36 cellular contexts compared by ENCODE assay signal in genomic region chr20:37602634-37603033, GRCh38.
"Had no signal": no experiment of that assay in that cellular context is flagged by ENCODE, and none has a peak within 500 bp of the region (broad histone marks: within the 10 kb centered on the region; RNA-seq: fewer than 3 reads in every experiment).

No MANE protein-coding gene starts in this region.

- H3K36me3 Mint-ChIP-seq: activated CD8-positive, alpha-beta memory T cell treated with anti-CD3 and anti-CD28 coated beads, Interleukin-2, amount 10 ng/mL, durations not matched to agents 7 days and 5 days; activated naive CD4-positive, alpha-beta T cell treated with anti-CD3 and anti-CD28 coated beads, Interleukin-2, amount 50 U/mL, for 24 hours; activated naive CD8-positive, alpha-beta T cell treated with anti-CD3 and anti-CD28 coated beads, Interleukin-2, amount 10 ng/mL, durations not matched to agents 7 days and 5 days; WTC11 had no signal

- DNase-seq: activated CD4-positive, alpha-beta T cell treated with anti-CD3 and anti-CD28 coated beads for 1 hour; activated CD4-positive, alpha-beta T cell treated with anti-CD3 and anti-CD28 coated beads for 4 hours; activated CD4-positive, alpha-beta T cell treated with anti-CD3 and anti-CD28 coated beads, Interleukin-2, amount 50 U/mL, for 1 hour; activated CD4-positive, alpha-beta T cell treated with anti-CD3 and anti-CD28 coated beads, Interleukin-2, amount 50 U/mL, for 48 hours; activated CD8-positive, alpha-beta memory T cell treated with anti-CD3 and anti-CD28 coated beads, Interleukin-2, amount 10 ng/mL, durations not matched to agents 7 days and 5 days; activated CD8-positive, alpha-beta memory T cell treated with anti-CD3 and anti-CD28 coated beads, Interleukin-2, amount 50 U/mL, for 4 hours; activated CD8-positive, alpha-beta T cell treated with anti-CD3 and anti-CD28 coated beads, Interleukin-2, amount 10 ng/mL, durations not matched to agents 7 days and 5 days; activated effector memory CD4-positive, alpha-beta T cell treated with anti-CD3 and anti-CD28 coated beads, Interleukin-2, amount 50 U/mL, for 16 hours; activated naive CD4-positive, alpha-beta T cell treated with anti-CD3 and anti-CD28 coated beads for 36 hours; activated naive CD8-positive, alpha-beta T cell treated with anti-CD3 and anti-CD28 coated beads, Interleukin-2, amount 10 ng/mL, durations not matched to agents 7 days and 5 days; activated T-cell treated with anti-CD3 and anti-CD28 coated beads, Interleukin-2, amount 50 U/mL, for 1 hour; activated T-cell treated with anti-CD3 and anti-CD28 coated beads, Interleukin-2, amount 50 U/mL, for 48 hours; amniotic stem cell; anterior cingulate cortex; brain microvascular endothelial cell; cortex of kidney; dermis blood vessel endothelial cell; effector CD4-positive, alpha-beta T cell; effector memory CD8-positive, alpha-beta T cell; erythroblast; foreskin keratinocyte; gastrocnemius medialis; glutamatergic neuron; heart left ventricle; hypothalamus; T-helper 2 cell had no signal

- H3K27ac Mint-ChIP-seq: activated CD8-positive, alpha-beta memory T cell treated with anti-CD3 and anti-CD28 coated beads, Interleukin-2, amount 10 ng/mL, durations not matched to agents 7 days and 5 days; activated CD8-positive, alpha-beta T cell treated with anti-CD3 and anti-CD28 coated beads, Interleukin-2, amount 10 ng/mL, durations not matched to agents 7 days and 5 days; activated naive CD4-positive, alpha-beta T cell treated with anti-CD3 and anti-CD28 coated beads for 36 hours; activated naive CD4-positive, alpha-beta T cell treated with anti-CD3 and anti-CD28 coated beads, Interleukin-2, amount 50 U/mL, for 24 hours; activated naive CD8-positive, alpha-beta T cell treated with anti-CD3 and anti-CD28 coated beads, Interleukin-2, amount 10 ng/mL, durations not matched to agents 7 days and 5 days; activated T-helper 2 cell treated with anti-CD3 and anti-CD28 coated beads, Interferon-gamma antibody, Interleukin-2, Interleukin-4, amounts not matched to agents 10 μg/mL and 5 μg/mL and 100 μg/mL, durations not matched to agents 14 hours and 24 hours and 36 hours; effector memory CD8-positive, alpha-beta T cell; WTC11 had no signal

- H3K4me1 ChIP-seq: foreskin keratinocyte, gastrocnemius medialis had no signal

- H3K27ac ChIP-seq: brain microvascular endothelial cell, esophagus muscularis mucosa, foreskin keratinocyte, gastrocnemius medialis, heart left ventricle, VCaP had no signal

- H3K4me3 ChIP-seq: esophagus muscularis mucosa, gastrocnemius medialis, heart left ventricle had no signal

- H3K36me3 ChIP-seq: brain microvascular endothelial cell, esophagus muscularis mucosa, gastrocnemius medialis, heart left ventricle had no signal

- H3K9me3 ChIP-seq: esophagus muscularis mucosa, gastrocnemius medialis, heart left ventricle had no signal

- ATAC-seq: activated CD8-positive, alpha-beta memory T cell treated with anti-CD3 and anti-CD28 coated beads, Interleukin-2, amount 10 ng/mL, durations not matched to agents 7 days and 5 days; activated CD8-positive, alpha-beta T cell treated with anti-CD3 and anti-CD28 coated beads, Interleukin-2, amount 10 ng/mL, durations not matched to agents 7 days and 5 days; effector memory CD8-positive, alpha-beta T cell; foreskin keratinocyte; gastrocnemius medialis; heart left ventricle; WTC11 had no signal

- H3K9me3 Mint-ChIP-seq: activated naive CD4-positive, alpha-beta T cell treated with anti-CD3 and anti-CD28 coated beads, Interleukin-2, amount 50 U/mL, for 24 hours; activated naive CD8-positive, alpha-beta T cell treated with anti-CD3 and anti-CD28 coated beads, Interleukin-2, amount 10 ng/mL, durations not matched to agents 7 days and 5 days; activated T-helper 1 cell treated with anti-CD3 and anti-CD28 coated beads, Interleukin-12 subunit alpha, Interleukin-12 subunit beta, Interleukin-2, Interleukin-4 antibody, amounts not matched to agents 30 ng/mL and 10 ng/mL and 1 ng/mL, durations not matched to agents 14 hours and 24 hours and 36 hours; activated T-helper 2 cell treated with anti-CD3 and anti-CD28 coated beads, Interferon-gamma antibody, Interleukin-2, Interleukin-4, amounts not matched to agents 10 μg/mL and 5 μg/mL and 100 μg/mL, durations not matched to agents 14 hours and 24 hours and 36 hours; central memory CD8-positive, alpha-beta T cell; effector memory CD8-positive, alpha-beta T cell had no signal

- H3K4me3 Mint-ChIP-seq: activated CD8-positive, alpha-beta memory T cell treated with anti-CD3 and anti-CD28 coated beads, Interleukin-2, amount 10 ng/mL, durations not matched to agents 7 days and 5 days; activated CD8-positive, alpha-beta T cell treated with anti-CD3 and anti-CD28 coated beads, Interleukin-2, amount 10 ng/mL, durations not matched to agents 7 days and 5 days; activated naive CD4-positive, alpha-beta T cell treated with anti-CD3 and anti-CD28 coated beads for 36 hours; activated naive CD4-positive, alpha-beta T cell treated with anti-CD3 and anti-CD28 coated beads, Interleukin-2, amount 50 U/mL, for 24 hours; activated naive CD8-positive, alpha-beta T cell treated with anti-CD3 and anti-CD28 coated beads, Interleukin-2, amount 10 ng/mL, durations not matched to agents 7 days and 5 days; activated T-helper 1 cell treated with anti-CD3 and anti-CD28 coated beads, Interleukin-12 subunit alpha, Interleukin-12 subunit beta, Interleukin-2, Interleukin-4 antibody, amounts not matched to agents 30 ng/mL and 10 ng/mL and 1 ng/mL, durations not matched to agents 14 hours and 24 hours and 36 hours; central memory CD8-positive, alpha-beta T cell; effector memory CD8-positive, alpha-beta T cell; WTC11 had no signal

- H3K4me1 Mint-ChIP-seq: activated naive CD4-positive, alpha-beta T cell treated with anti-CD3 and anti-CD28 coated beads, Interleukin-2, amount 50 U/mL, for 24 hours; central memory CD8-positive, alpha-beta T cell had no signal

- FAIRE-seq: astrocyte, bronchial epithelial cell, colon had no signal
